In the genomic region with DNA sequence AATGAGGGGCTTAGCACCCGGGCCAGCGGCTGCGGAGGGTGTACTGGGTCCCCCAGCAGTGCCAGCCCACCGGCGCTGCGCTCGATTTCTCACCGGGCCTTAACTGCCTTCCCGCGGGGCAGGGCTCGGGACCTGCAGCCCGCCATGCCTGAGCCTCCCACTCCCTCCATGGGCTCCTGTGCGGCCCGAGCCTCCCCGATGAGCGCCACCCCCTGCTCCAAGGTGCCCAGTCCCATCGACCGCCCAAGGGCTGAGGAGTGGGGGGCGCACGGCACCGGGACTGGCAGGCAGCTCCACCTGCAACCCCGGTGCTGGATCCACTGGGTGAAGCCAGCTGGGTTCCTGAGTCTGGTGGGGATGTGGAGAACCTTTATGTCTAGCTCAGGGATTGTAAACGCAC, we compare ENCODE assay signal across 5 cellular contexts.
A peak's percentile ranks its signal among the peaks of the same experiment; 100 is the strongest.
DNase-seq lines count a peak whose midpoint lies in the region; TF ChIP-seq lines count a peak whose summit lies in the region.
"Not testable (repeated sequence)": the region's sequence is repeated elsewhere in the genome, so short reads cannot be mapped to it uniquely, and the experiment has no call there.

No MANE protein-coding gene starts in this region.

- not testable (repeated sequence) for H2AFZ ChIP-seq in neuronal stem cell (ENCODE audit: low read length); trophoblast cell (ENCODE audit: insufficient read depth, low read length, poor library complexity)

- not testable (repeated sequence) for H2AK5ac ChIP-seq in neuronal stem cell (ENCODE audit: low read depth, low read length)
- H2AK5ac ChIP-seq in trophoblast cell (ENCODE audit: low read length): peak overlapping the region; percentile 90

- H4K12ac ChIP-seq in trophoblast cell (ENCODE audit: low read depth, low read length): not testable (repeated sequence)

- not testable (repeated sequence) for H3K79me1 ChIP-seq in neuronal stem cell (ENCODE audit: low read depth, low read length)
- peaks cover 16% of the 10 kb centered on the region for H3K79me1 ChIP-seq in trophoblast cell (ENCODE audit: low read length)

- TF ChIP-seq CTCF in mesothelial cell of epicardium (IDR thresholded peaks at IDR 0.05; ENCODE audit: unreplicated experiment); testis (IDR thresholded peaks at IDR 0.05); type B pancreatic cell (conservative IDR thresholded peaks at IDR 0.05): not testable (repeated sequence)

- not testable (repeated sequence) for H3K79me2 ChIP-seq in trophoblast cell (ENCODE audit: control insufficient read depth, insufficient read depth, low read length, poor library complexity)

- H3K27ac Mint-ChIP-seq in mesothelial cell of epicardium (peak overlapping the region; percentile 88), type B pancreatic cell (peak overlapping the region; percentile 89)

- H3K4me3 Mint-ChIP-seq in mesothelial cell of epicardium, type B pancreatic cell: not testable (repeated sequence)

- not testable (repeated sequence) for H3K36me3 ChIP-seq in neuronal stem cell (replicated peaks in 1 of 2; ENCODE audit: control insufficient read depth in 2 of 2, insufficient read depth in 2 of 2, low read length in 2 of 2); trophoblast cell (ENCODE audit: control insufficient read depth in 1 of 2, insufficient read depth in 2 of 2, low read length in 2 of 2); testis (ENCODE audit: low read depth, missing control alignments)

- H3K4ac ChIP-seq in neuronal stem cell (ENCODE audit: low read length); trophoblast cell (ENCODE audit: low read depth, low read length): not testable (repeated sequence)

- TF ChIP-seq POLR2A in testis (IDR thresholded peaks at IDR 0.05): not testable (repeated sequence)

- H3K36me3 Mint-ChIP-seq in mesothelial cell of epicardium, type B pancreatic cell: not testable (repeated sequence)

- H3K27ac ChIP-seq in neuronal stem cell (replicated peaks; ENCODE audit: low read length); trophoblast cell (ENCODE audit: low read depth, low read length); testis: not testable (repeated sequence)

- not testable (repeated sequence) for H3K4me3 ChIP-seq in neuronal stem cell (ENCODE audit: low read length in 2 of 2); trophoblast cell (ENCODE audit: low read depth, low read length)
- H3K4me3 ChIP-seq in testis: peak overlapping the region; percentile 19 to 56

- H2BK12ac ChIP-seq in neuronal stem cell (ENCODE audit: low read length): not testable (repeated sequence)
- H2BK12ac ChIP-seq in trophoblast cell (ENCODE audit: low read length): peak overlapping the region; percentile 54

- H2BK120ac ChIP-seq in neuronal stem cell (ENCODE audit: low read depth, low read length): not testable (repeated sequence)
- H2BK120ac ChIP-seq in trophoblast cell (ENCODE audit: insufficient read depth, low read length, poor library complexity): peak overlapping the region; percentile 31

- H2BK15ac ChIP-seq in neuronal stem cell (ENCODE audit: low read length): not testable (repeated sequence)

- not testable (repeated sequence) for H3K4me1 ChIP-seq in neuronal stem cell (ENCODE audit: control insufficient read depth in 2 of 2, insufficient read depth in 1 of 2, low read depth in 1 of 2, low read length in 2 of 2); testis
- H3K4me1 ChIP-seq in trophoblast cell (ENCODE audit: control insufficient read depth in 1 of 2, insufficient read depth in 2 of 2, low read length in 2 of 2): peaks cover 14 to 21% of the 10 kb centered on the region in 2 experiments

- H4K8ac ChIP-seq in neuronal stem cell (ENCODE audit: low read depth, low read length): not testable (repeated sequence)
- peak overlapping the region; percentile 16 for H4K8ac ChIP-seq in trophoblast cell (ENCODE audit: low read depth, low read length)

- not testable (repeated sequence) for H3K18ac ChIP-seq in neuronal stem cell (ENCODE audit: low read length)
- peak overlapping the region; percentile 64 for H3K18ac ChIP-seq in trophoblast cell (ENCODE audit: low read length)

- not testable (repeated sequence) for H3K23ac ChIP-seq in neuronal stem cell (ENCODE audit: low read depth, low read length, poor library complexity); trophoblast cell (ENCODE audit: low read length)

- H3K4me2 ChIP-seq in neuronal stem cell (ENCODE audit: insufficient read depth, low read length, poor library complexity, severe bottlenecking); trophoblast cell (ENCODE audit: low read length): not testable (repeated sequence)

- H3K4me1 Mint-ChIP-seq in mesothelial cell of epicardium: peaks cover 68% of the 10 kb centered on the region
- H3K4me1 Mint-ChIP-seq in type B pancreatic cell (ENCODE audit: unreplicated experiment): peaks cover 27% of the 10 kb centered on the region

- H2BK5ac ChIP-seq in neuronal stem cell (ENCODE audit: low read length); trophoblast cell (ENCODE audit: low read depth, low read length, poor library complexity): not testable (repeated sequence)

- intact Hi-C loops in testis (cut with DNase I; ENCODE audit: low total_unique reads): not testable (repeated sequence)

- WGBS in neuronal stem cell (ENCODE audit: extremely low coverage in 2 of 2, insufficient read length in 2 of 2, insufficient replicate concordance in 1 of 2), 2 donors: no CpG with 5 or more reads among the region's 23 CpGs
- no CpG with 5 or more reads among the region's 23 CpGs for WGBS in trophoblast cell (ENCODE audit: extremely low coverage, insufficient coverage, insufficient read length)
- WGBS in testis, 2 donors: 62% methylated on average over 9 of the region's 23 CpGs; no CpG with 5 or more reads in 1 of the 2 donors

- not testable (repeated sequence) for H3K9ac ChIP-seq in neuronal stem cell (ENCODE audit: low read depth, low read length, poor library complexity); trophoblast cell (ENCODE audit: low read length)

- not testable (repeated sequence) for H3K27me3 Mint-ChIP-seq in mesothelial cell of epicardium (ENCODE audit: low read depth); type B pancreatic cell

- H3K14ac ChIP-seq in neuronal stem cell (ENCODE audit: low read length): peak overlapping the region; percentile 21
- H3K14ac ChIP-seq in trophoblast cell (ENCODE audit: low read length): not testable (repeated sequence)

- not testable (repeated sequence) for DNase-seq in mesothelial cell of epicardium (ENCODE audit: low spot score in 2 of 2, unreplicated experiment in 2 of 2); neuronal stem cell (ENCODE audit: low spot score); trophoblast cell; testis; type B pancreatic cell (ENCODE audit: extremely low spot score, unreplicated experiment)

- not testable (repeated sequence) for H3K9me3 ChIP-seq in neuronal stem cell (replicated peaks in 1 of 2; ENCODE audit: control insufficient read depth in 2 of 2, insufficient read depth in 1 of 2, low read depth in 1 of 2, low read length in 2 of 2); trophoblast cell (ENCODE audit: insufficient read depth, low read depth, low read length); testis

- H3K9me3 Mint-ChIP-seq in mesothelial cell of epicardium, type B pancreatic cell: not testable (repeated sequence)

- H4K91ac ChIP-seq in neuronal stem cell (ENCODE audit: low read depth, low read length, poor library complexity): not testable (repeated sequence)
- peak overlapping the region; percentile 74 for H4K91ac ChIP-seq in trophoblast cell (ENCODE audit: low read depth, low read length)

- H3K27me3 ChIP-seq in neuronal stem cell (ENCODE audit: control insufficient read depth in 3 of 3, insufficient read depth in 3 of 3, low read depth in 1 of 3, low read length in 3 of 3); trophoblast cell (ENCODE audit: insufficient read depth, low read length); testis: not testable (repeated sequence)
